Comparison of ENCODE assay signal across 26 cellular contexts in genomic region chr7:79552463-79552862, GRCh38.
"Had no signal": no experiment of that assay in that cellular context is flagged by ENCODE, and none has a peak within 500 bp of the region (broad histone marks: within the 10 kb centered on the region; RNA-seq: fewer than 3 reads in every experiment).

No MANE protein-coding gene starts in this region.

- H3K4me3 ChIP-seq: coronary artery, dorsolateral prefrontal cortex, esophagus muscularis mucosa, gastroesophageal sphincter, heart right ventricle, hepatocyte had no signal

- H3K27ac ChIP-seq: brain microvascular endothelial cell, coronary artery, dorsolateral prefrontal cortex, esophagus muscularis mucosa, foreskin keratinocyte, gastroesophageal sphincter, heart right ventricle, hepatocyte, VCaP had no signal

- H2AFZ ChIP-seq: hepatocyte had no signal

- H3K36me3 ChIP-seq: brain microvascular endothelial cell, esophagus muscularis mucosa, gastroesophageal sphincter, heart right ventricle had no signal

- H3K4me2 ChIP-seq: hepatocyte had no signal

- H3K27me3 ChIP-seq: brain microvascular endothelial cell, dorsolateral prefrontal cortex, esophagus muscularis mucosa, foreskin keratinocyte, gastroesophageal sphincter, heart right ventricle, hepatocyte had no signal

- H3K4me1 ChIP-seq: esophagus muscularis mucosa, gastroesophageal sphincter, heart right ventricle had no signal

- H3K79me2 ChIP-seq: hepatocyte had no signal

- ATAC-seq: foreskin keratinocyte, gastroesophageal sphincter, heart right ventricle, WTC11 had no signal

- FAIRE-seq: astrocyte, bronchial epithelial cell had no signal

- H3K9me3 ChIP-seq: esophagus muscularis mucosa, gastroesophageal sphincter, heart right ventricle had no signal

- DNase-seq: activated CD4-positive, alpha-beta memory T cell treated with anti-CD3 and anti-CD28 coated beads, Interleukin-2, amount 10 ng/mL, durations not matched to agents 7 days and 5 days; activated CD4-positive, alpha-beta T cell treated with anti-CD3 and anti-CD28 coated beads for 1 hour; activated CD4-positive, alpha-beta T cell treated with anti-CD3 and anti-CD28 coated beads for 4 hours; activated CD4-positive, alpha-beta T cell treated with anti-CD3 and anti-CD28 coated beads, Interleukin-2, amount 10 ng/mL, durations not matched to agents 7 days and 5 days; activated CD4-positive, alpha-beta T cell treated with anti-CD3 and anti-CD28 coated beads, Interleukin-2, amount 50 U/mL, for 4 hours; activated effector memory CD4-positive, alpha-beta T cell treated with anti-CD3 and anti-CD28 coated beads, Interleukin-2, amount 50 U/mL, for 16 hours; activated naive CD4-positive, alpha-beta T cell treated with anti-CD3 and anti-CD28 coated beads for 36 hours; activated T-cell treated with anti-CD3 and anti-CD28 coated beads, Interleukin-2, amount 50 U/mL, for 48 hours; amniotic stem cell; anterior cingulate cortex; brain microvascular endothelial cell; dorsolateral prefrontal cortex; effector memory CD4-positive, alpha-beta T cell; endodermal cell; erythroblast; foreskin keratinocyte; heart right ventricle; T-helper 2 cell had no signal
